21 cellular contexts compared by ENCODE assay signal in genomic region chr1:238153939-238154338, GRCh38.
"Had no signal": no experiment of that assay in that cellular context is flagged by ENCODE, and none has a peak within 500 bp of the region (broad histone marks: within the 10 kb centered on the region; RNA-seq: fewer than 3 reads in every experiment).

No MANE protein-coding gene starts in this region.

- H3K36me3 Mint-ChIP-seq: mesothelial cell of epicardium; naive B cell; natural killer cell treated with Interleukin-12 subunit alpha and Interleukin-12 subunit beta and Interleukin-15 and Interleukin-18, amount 100 ng/mL, for 72 hours; stimulated activated effector memory CD8-positive, alpha-beta T cell treated with anti-CD3 and anti-CD28 coated beads, Interleukin-12 subunit alpha, Interleukin-12 subunit beta, amount 100 ng/mL, for 72 hours had no signal

- DNase-seq: hippocampal formation; kidney glomerular epithelial cell; left ventricle myocardium inferior; mesendoderm; naive B cell; nucleus accumbens; psoas muscle; right cardiac atrium; stimulated activated CD4-positive, alpha-beta T cell treated with anti-CD3 and anti-CD28 coated beads, Interleukin-12 subunit alpha, Interleukin-12 subunit beta, amount 100 ng/mL, for 4 hours; stimulated activated CD4-positive, alpha-beta T cell treated with anti-CD3 and anti-CD28 coated beads, Interleukin-15, amount 100 ng/mL, for 24 hours; stimulated activated CD4-positive, alpha-beta T cell treated with anti-CD3 and anti-CD28 coated beads, Interleukin-2, amount 100 ng/mL, for 24 hours; stimulated activated CD4-positive, alpha-beta T cell treated with anti-CD3 and anti-CD28 coated beads, Interleukin-4, amount 100 ng/mL, for 1 hour; stimulated activated naive CD4-positive, alpha-beta T cell; tibial artery; trophoblast cell; upper lobe of right lung had no signal

- ATAC-seq: natural killer cell treated with Interleukin-12 subunit alpha and Interleukin-12 subunit beta and Interleukin-15 and Interleukin-18, amount 100 ng/mL, for 72 hours; psoas muscle; right cardiac atrium; sciatic nerve; stimulated activated effector memory CD8-positive, alpha-beta T cell treated with anti-CD3 and anti-CD28 coated beads, Interleukin-12 subunit alpha, Interleukin-12 subunit beta, amount 100 ng/mL, for 72 hours; upper lobe of right lung had no signal

- H3K27me3 Mint-ChIP-seq: natural killer cell treated with Interleukin-12 subunit alpha and Interleukin-12 subunit beta and Interleukin-15 and Interleukin-18, amount 100 ng/mL, for 72 hours; stimulated activated naive CD8-positive, alpha-beta T cell treated with anti-CD3 and anti-CD28 coated beads, Interleukin-15, Interleukin-2, amounts not matched to agents 100 ng/mL and 50 ng/mL, for 24 hours had no signal

- H3K27ac Mint-ChIP-seq: mesothelial cell of epicardium; naive B cell; natural killer cell treated with Interleukin-12 subunit alpha and Interleukin-12 subunit beta and Interleukin-15 and Interleukin-18, amount 100 ng/mL, for 72 hours; stimulated activated effector memory CD8-positive, alpha-beta T cell treated with anti-CD3 and anti-CD28 coated beads, Interleukin-12 subunit alpha, Interleukin-12 subunit beta, amount 100 ng/mL, for 72 hours; stimulated activated naive CD8-positive, alpha-beta T cell treated with anti-CD3 and anti-CD28 coated beads, Interleukin-15, Interleukin-2, amounts not matched to agents 100 ng/mL and 50 ng/mL, for 24 hours had no signal

- H3K4me1 Mint-ChIP-seq: mesothelial cell of epicardium; naive B cell; stimulated activated effector memory CD8-positive, alpha-beta T cell treated with anti-CD3 and anti-CD28 coated beads, Interleukin-12 subunit alpha, Interleukin-12 subunit beta, amount 100 ng/mL, for 72 hours had no signal

- H3K4me3 Mint-ChIP-seq: mesothelial cell of epicardium; naive B cell; natural killer cell treated with Interleukin-12 subunit alpha and Interleukin-12 subunit beta and Interleukin-15 and Interleukin-18, amount 100 ng/mL, for 72 hours; stimulated activated effector memory CD8-positive, alpha-beta T cell treated with anti-CD3 and anti-CD28 coated beads, Interleukin-12 subunit alpha, Interleukin-12 subunit beta, amount 100 ng/mL, for 72 hours; stimulated activated naive CD8-positive, alpha-beta T cell treated with anti-CD3 and anti-CD28 coated beads, Interleukin-15, Interleukin-2, amounts not matched to agents 100 ng/mL and 50 ng/mL, for 24 hours had no signal
